ENCODE assay signal across 8 cellular contexts in genomic region chr10:99732033-99732912, GRCh38. TPM values are rescaled to one million over a fixed set of nuclear protein-coding genes. Genes with fewer than 3 reads are reported as not detected.
DNase-seq lines count a peak whose midpoint lies in the region; ATAC-seq, FAIRE-seq and TF ChIP-seq lines count a peak whose summit lies in the region.

Gene COX15 (minus strand): TSS chr10:99732127. CDS start chr10:99732049, 78 bp downstream.
A gene with protein sequence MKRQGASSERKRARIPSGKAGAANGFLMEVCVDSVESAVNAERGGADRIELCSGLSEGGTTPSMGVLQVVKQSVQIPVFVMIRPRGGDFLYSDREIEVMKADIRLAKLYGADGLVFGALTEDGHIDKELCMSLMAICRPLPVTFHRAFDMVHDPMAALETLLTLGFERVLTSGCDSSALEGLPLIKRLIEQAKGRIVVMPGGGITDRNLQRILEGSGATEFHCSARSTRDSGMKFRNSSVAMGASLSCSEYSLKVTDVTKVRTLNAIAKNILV (plus strand): TSS chr10:99732234. CDS start chr10:99732349, 115 bp downstream.

- peak within 1 kb of the TSS; percentile 85 for H3K27ac ChIP-seq in H1 (ENCODE audit: low read depth, low read length)

- H4K5ac ChIP-seq in H1 (ENCODE audit: insufficient read length, low read depth, low read length): peak within 1 kb of the TSS; percentile 99

- peak within 1 kb of the TSS; percentile 31 for H2AFZ ChIP-seq in H1 (ENCODE audit: low read length)

- FAIRE-seq in H1 (lab: Jason Lieb, UNC): no peak

- no peak within 1 kb of the TSS for H3K14ac ChIP-seq in H1 (ENCODE audit: insufficient read length)

- TF ChIP-seq POLR2A in H1 (IDR thresholded peaks at IDR 0.05; ENCODE audit: control extremely low read depth in 1 of 2, low read depth in 2 of 2, low read length in 2 of 2): peak; percentile 86 to 93

- POLR2A ChIA-PET in H1 (lab: Charles Lee; ENCODE audit: partially characterized antibody): interaction anchor here (0.8 to 2.6 kb wide), 15 partner anchors 9 to 497 kb away, joined by 3 to 11 read pairs (median 6); partner anchors contain the start of genes CHUK, ENTPD7 and GOT1

- H3K36me3 Mint-ChIP-seq in memory B cell: peaks cover 14% of the 10 kb centered on the region

- no peaks in the 10 kb centered on the region for H3K9me3 Mint-ChIP-seq in memory B cell

- H3K9ac ChIP-seq in H1 (replicated peaks in 1 of 4; ENCODE audit: extremely low read depth in 1 of 4, low read depth in 3 of 4, low read length in 3 of 4): peak within 1 kb of the TSS; percentile 79 to 87 (median 84)

- H4K91ac ChIP-seq in H1 (replicated peaks; ENCODE audit: insufficient read length, low read length): peak within 1 kb of the TSS; percentile 96

- H3K23me2 ChIP-seq in H1 (ENCODE audit: low read depth, low read length): no peaks in the 10 kb centered on the region

- peak within 1 kb of the TSS; percentile 96 for H3K27ac Mint-ChIP-seq in memory B cell

- 0 out of 2 replicates have a peak within 1 kb of the TSS, but pooled peaks have one; percentile 50 for H2BK12ac ChIP-seq in H1 (ENCODE audit: low read depth, low read length)

- peak; percentile 10 to 27; a peak in 2 of 4 replicates for TF ChIP-seq RAD21 in H1 (IDR thresholded peaks at IDR 0.05 in 1 of 2, conservative IDR thresholded peaks at IDR 0.05 in 1 of 2; ENCODE audit: low read depth in 2 of 2, low read length in 2 of 2)

- H2BK120ac ChIP-seq in H1 (replicated peaks; ENCODE audit: low read depth, low read length): peak within 1 kb of the TSS; percentile 54

- H3K4me3 ChIP-seq in H1 (ENCODE audit: extremely low read depth in 1 of 4, insufficient read depth in 2 of 4, low read depth in 3 of 4, low read length in 4 of 4): peak within 1 kb of the TSS; percentile 91 to 97 (median 93)

- no peak for TF ChIP-seq EP300 in H1 (IDR thresholded peaks at IDR 0.05; ENCODE audit: borderline replicate concordance in 1 of 2, low read depth in 2 of 2, low read length in 2 of 2)

- H2BK5ac ChIP-seq in H1 (ENCODE audit: low read depth, low read length): peak within 1 kb of the TSS; percentile 93

- peaks cover 0 to 18% (median 8%) of the 10 kb centered on the region in 4 experiments; a peak in 4 of 8 replicates for H3K36me3 ChIP-seq in H1 (ENCODE audit: control insufficient read depth in 2 of 4, insufficient read depth in 4 of 4, low read length in 3 of 4)

- H3K4me2 ChIP-seq in H1 (ENCODE audit: insufficient read depth in 1 of 2, low read depth in 2 of 2, low read length in 2 of 2): peak within 1 kb of the TSS; percentile 67 to 70

- no peak within 1 kb of the TSS for H3K23ac ChIP-seq in H1 (ENCODE audit: insufficient read length)

- H3K79me1 ChIP-seq in H1 (ENCODE audit: low read depth, low read length): peaks cover 2% of the 10 kb centered on the region; the same call in 1 of the 2 replicates

- no peaks in the 10 kb centered on the region for H3K4me1 ChIP-seq in H1 (replicated peaks in 1 of 4; ENCODE audit: control insufficient read depth in 3 of 4, insufficient read depth in 4 of 4, low read length in 3 of 4)

- peak within 1 kb of the TSS; percentile 98 for H4K8ac ChIP-seq in H1 (ENCODE audit: extremely low read depth, insufficient read depth, low read length)

- no peak within 1 kb of the TSS for H2AK5ac ChIP-seq in H1 (ENCODE audit: low read depth, low read length)

- H2BK20ac ChIP-seq in H1 (ENCODE audit: low read length): 0 out of 2 replicates have a peak within 1 kb of the TSS, but pooled peaks have one; percentile 32

- no peaks in the 10 kb centered on the region for H3K27me3 Mint-ChIP-seq in memory B cell

- peak; percentile 97 for DNase-seq in Caki2 (ENCODE audit: low read depth)
- DNase-seq in HUDEP-2 (lab: John Stamatoyannopoulos, UW; ENCODE audit: unreplicated experiment in 76 of 76): peak; percentile 8 to 95 (median 89)
- peak; percentile 98 for DNase-seq in NOMO-1 treated with dmso at 0.1 percent for 144 hours (lab: John Stamatoyannopoulos, UW; ENCODE audit: unreplicated experiment)
- DNase-seq in activated CD8-positive, alpha-beta memory T cell treated with anti-CD3 and anti-CD28 coated beads for 48 hours (ENCODE audit: low read depth in 2 of 3, low spot score in 2 of 3): peak; percentile 75 to 90 (median 88)
- DNase-seq in H1 (ENCODE audit: low read depth in 1 of 2, low spot score in 2 of 2): peak; percentile 86 to 97
- peak; percentile 88 to 89 for DNase-seq in memory B cell (ENCODE audit: low spot score in 2 of 2)
- DNase-seq in stimulated activated CD8-positive, alpha-beta memory T cell treated with anti-CD3 and anti-CD28 coated beads, Interleukin-12 subunit alpha, Interleukin-12 subunit beta, amount 100 ng/mL, for 24 hours (ENCODE audit: extremely low read depth): peak; percentile 90

- H3K4me1 Mint-ChIP-seq in memory B cell: peaks cover 16% of the 10 kb centered on the region

- 1% methylated on average over 76 of the region's 76 CpGs; no CpG with 5 or more reads in 1 of the 2 experiments for WGBS in H1 (ENCODE audit: extremely low coverage in 1 of 2, insufficient coverage in 1 of 2, insufficient read length in 1 of 2, insufficient replicate concordance in 2 of 2, low coverage in 1 of 2, low lambda C conversion rate in 2 of 2, missing lambda C conversion rate in 1 of 2), 2 experiments

- TF ChIP-seq CTCF in H1 (IDR thresholded peaks at IDR 0.05; ENCODE audit: control extremely low read depth in 1 of 3, insufficient read depth in 1 of 3, low read depth in 1 of 3, low read length in 3 of 3): peak; percentile 42 to 60 (median 47); a peak in 3 of 4 replicates

- H3K56ac ChIP-seq in H1 (replicated peaks; ENCODE audit: insufficient read length, low read depth, low read length): peak within 1 kb of the TSS; percentile 89

- no peaks in the 10 kb centered on the region for H3K9me3 ChIP-seq in H1 (ENCODE audit: insufficient read depth in 2 of 2, low read depth in 1 of 2, low read length in 1 of 2)

- CTCF ChIA-PET in H1 (lab: Charles Lee; ENCODE audit: partially characterized antibody): interaction anchor here (0.5 to 1.9 kb wide), 9 partner anchors 9 to 113 kb away, joined by 3 to 8 read pairs (median 4); no protein-coding TSS in a partner anchor

- no peaks in the 10 kb centered on the region for H4K20me1 ChIP-seq in H1 (replicated peaks in 1 of 2; ENCODE audit: control insufficient read depth in 1 of 2, insufficient read depth in 2 of 2, low read length in 2 of 2)

- in situ Hi-C loops in Caki2 (cut with HindIII; ENCODE audit: low pct_unique_long_range_greater_than_20kb, low sequenced_read_pairs): no loop called here

- peak; percentile 93 for ATAC-seq in GM21381 (IDR thresholded peaks at IDR 0.05; ENCODE audit: unreplicated experiment)
- peak; percentile 84 for ATAC-seq in memory B cell (ENCODE audit: low read depth)

- peak within 1 kb of the TSS; percentile 80 for H3K18ac ChIP-seq in H1 (ENCODE audit: extremely low read depth, low read length)

- no peaks in the 10 kb centered on the region for H3K27me3 ChIP-seq in H1 (replicated peaks in 1 of 4; ENCODE audit: control insufficient read depth in 3 of 4, extremely low read depth in 1 of 4, insufficient read depth in 3 of 4, low read length in 3 of 4)

- H3K4me3 Mint-ChIP-seq in memory B cell: peak within 1 kb of the TSS; percentile 100

- H3K79me2 ChIP-seq in H1 (ENCODE audit: control insufficient read depth in 1 of 2, insufficient read depth in 2 of 2, low read length in 2 of 2): peaks cover 0 to 22% of the 10 kb centered on the region in 2 experiments; a peak in 2 of 4 replicates

- H2BK15ac ChIP-seq in H1 (ENCODE audit: low read length): no peak within 1 kb of the TSS

- peak within 1 kb of the TSS; percentile 74 for H3K4ac ChIP-seq in H1 (replicated peaks; ENCODE audit: insufficient read length, low read depth, low read length)

TF ChIP-seq in H1, 55 proteins besides CTCF, POLR2A, EP300 and RAD21 (continues in another document):
- peak; percentile 73 to 94; a peak in 2 of 4 replicates for TF ChIP-seq SIN3A (conservative IDR thresholded peaks at IDR 0.05 in 1 of 2, IDR thresholded peaks at IDR 0.05 in 1 of 2; ENCODE audit: low read depth in 1 of 2, low read length in 2 of 2)
- TF ChIP-seq KDM1A (IDR thresholded peaks at IDR 0.05; ENCODE audit: borderline replicate concordance, low read length): no peak
- peak; percentile 90 for TF ChIP-seq GABPA (IDR thresholded peaks at IDR 0.05; ENCODE audit: borderline replicate concordance, insufficient read depth, low read length)
- TF ChIP-seq TAF7 (optimal IDR thresholded peaks at IDR 0.05; ENCODE audit: borderline replicate concordance, low read depth, low read length): peak; percentile 65
- TF ChIP-seq JUN (IDR thresholded peaks at IDR 0.05; ENCODE audit: low read depth, low read length): 0 out of 2 replicates have a peak, but pooled peaks have one; percentile 10
- peak; percentile 67 for TF ChIP-seq NRF1 (IDR thresholded peaks at IDR 0.05; ENCODE audit: low read depth, low read length)
- 0 out of 2 replicates have a peak, but pooled peaks have one; percentile 30 for TF ChIP-seq YY1 (IDR thresholded peaks at IDR 0.05; ENCODE audit: low read depth, low read length)
- no peak for TF ChIP-seq RNF2 (IDR thresholded peaks at IDR 0.05; ENCODE audit: borderline replicate concordance, low read depth, low read length, missing control alignments, poor library complexity, severe bottlenecking)
- TF ChIP-seq RXRA (IDR thresholded peaks at IDR 0.05; ENCODE audit: insufficient read depth, low read depth, low read length): no peak

RNA-seq across cellular contexts. Expression of gene COX15, which starts in this region (rescaled TPM):
- 25.3 and 27.8 TPM in 2 replicates for total RNA-seq in Caki2 (2014; rRNA removed; shearing (Covaris generic); ENCODE audit: low replicate concordance)
- 35.9 and 36.6 TPM in 2 replicates for total RNA-seq in H1 (2021; fragmentation: NEBNext Ultra II Directional; extraction: Animal tissue kit (Norgen Biotek cat#: 25700))
- polyA plus RNA-seq in H1 (2011; rRNA removed): 15.8 and 17.5 TPM in 2 replicates
- polyA plus RNA-seq in H1 (2011; cell fraction: cytosol; rRNA removed): 19.8 TPM
- 16.4 TPM for polyA plus RNA-seq in H1 (2011; cell fraction: nucleus; rRNA removed)
- 26.0 to 30.0 TPM (median 29.3 TPM) in 4 replicates for polyA plus RNA-seq in H1 (2012, experiment 1 of 2)
- 13.8 TPM for polyA plus RNA-seq in H1 (2012, experiment 2 of 2)
- polyA plus RNA-seq in H1 (2013, experiment 1 of 2): 22.8 TPM
- polyA plus RNA-seq in H1 (2013, experiment 2 of 2): 20.5 TPM
- polyA minus RNA-seq in H1 (2011; rRNA and poly(A)+ RNA removed): 21.7 and 22.3 TPM in 2 replicates
- 13.3 TPM for polyA minus RNA-seq in H1 (2011; cell fraction: cytosol; rRNA and poly(A)+ RNA removed)
- polyA minus RNA-seq in H1 (2011; cell fraction: nucleus; rRNA and poly(A)+ RNA removed): 11.9 TPM

RNA-seq across cellular contexts. Expression of the second gene that starts in this region (rescaled TPM):
- total RNA-seq in Caki2 (2014; rRNA removed; shearing (Covaris generic); ENCODE audit: low replicate concordance): 13.4 and 21.3 TPM in 2 replicates
- total RNA-seq in H1 (2021; fragmentation: NEBNext Ultra II Directional; extraction: Animal tissue kit (Norgen Biotek cat#: 25700)): 25.6 and 27.2 TPM in 2 replicates
- polyA plus RNA-seq in H1 (2011; rRNA removed): 18.3 and 25.3 TPM in 2 replicates
- polyA plus RNA-seq in H1 (2011; cell fraction: cytosol; rRNA removed): 46.0 TPM
- polyA plus RNA-seq in H1 (2011; cell fraction: nucleus; rRNA removed): 9.6 TPM
- polyA plus RNA-seq in H1 (2012, experiment 1 of 2): 30.9 to 35.9 TPM (median 33.6 TPM) in 4 replicates
- polyA plus RNA-seq in H1 (2012, experiment 2 of 2): 5.6 TPM
- 19.1 TPM for polyA plus RNA-seq in H1 (2013, experiment 1 of 2)
- polyA plus RNA-seq in H1 (2013, experiment 2 of 2): 19.3 TPM
- polyA minus RNA-seq in H1 (2011; rRNA and poly(A)+ RNA removed): 26.6 and 27.6 TPM in 2 replicates
- 11.4 TPM for polyA minus RNA-seq in H1 (2011; cell fraction: cytosol; rRNA and poly(A)+ RNA removed)
- polyA minus RNA-seq in H1 (2011; cell fraction: nucleus; rRNA and poly(A)+ RNA removed): 16.3 TPM

Comparison
In these comparisons a context has a peak if more than half of its experiments do, and no peak if none do; other contexts are left out.
1. Peak in every context shown above with its lines: DNase-seq, ATAC-seq, H3K4me3 ChIP-seq and H3K27ac ChIP-seq.